28 cellular contexts compared by ENCODE assay signal in the genomic region with DNA sequence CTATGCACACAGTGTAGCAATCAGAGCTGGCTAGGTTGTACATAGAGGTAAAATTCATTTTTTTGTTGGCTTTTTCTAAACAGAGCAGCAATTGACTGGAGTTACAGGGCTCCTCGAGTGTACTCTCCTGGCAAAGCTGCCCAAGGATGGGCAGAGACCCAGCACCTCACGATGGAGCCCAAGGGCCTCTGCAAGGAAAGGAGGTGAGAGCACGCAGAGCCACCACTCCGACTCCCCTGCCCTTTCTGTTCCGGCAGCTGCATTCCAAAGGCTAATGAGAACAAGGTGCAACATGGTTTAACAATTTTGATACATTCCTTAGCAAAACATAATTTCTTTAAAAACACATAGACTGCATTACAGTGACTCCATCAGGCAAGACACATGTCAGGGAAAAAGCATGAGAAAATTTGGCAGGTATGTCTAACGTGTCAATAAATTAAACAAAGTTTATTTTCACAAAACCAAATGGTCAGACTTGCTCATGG. TPM values are rescaled to one million over a fixed set of nuclear protein-coding genes. Genes with fewer than 3 reads are reported as not detected.
A peak's percentile ranks its signal among the peaks of the same experiment; 100 is the strongest.
DNase-seq lines count a peak whose midpoint lies in the region; ATAC-seq lines count a peak whose summit lies in the region.
"Had no signal": no experiment of that assay in that cellular context is flagged by ENCODE, and none has a peak within 500 bp of the region (broad histone marks: within the 10 kb centered on the region; RNA-seq: fewer than 3 reads in every experiment).

No MANE protein-coding gene starts in this region.

- peak; percentile 75 for ATAC-seq in sciatic nerve
- no peak for ATAC-seq in activated CD4-positive, CD25-positive, alpha-beta regulatory T cell treated with anti-CD3 and anti-CD28 coated beads, Interleukin-2, amount 50 U/mL, for 24 hours
- ATAC-seq: gastrocnemius medialis, natural killer cell had no signal

- peak overlapping the region; percentile 39; the same call in 1 of the 2 replicates for H3K27ac ChIP-seq in SK-N-MC
- H3K27ac ChIP-seq: cardiac muscle cell, epithelial cell of prostate, gastrocnemius medialis, tibial artery had no signal

- no peak overlapping the region for H3K4me3 ChIP-seq in SK-N-MC
- H3K4me3 ChIP-seq: cardiac muscle cell, gastrocnemius medialis, tibial artery had no signal

- no peaks in the 10 kb centered on the region for H3K36me3 ChIP-seq in SK-N-MC (ENCODE audit: insufficient read depth, low read length)
- H3K36me3 ChIP-seq: cardiac muscle cell, gastrocnemius medialis, tibial artery had no signal

- intact Hi-C loops in sciatic nerve (cut with DNase I), result no loop called here

- H3K9ac ChIP-seq in SK-N-MC (ENCODE audit: insufficient read length), result no peak overlapping the region

- DNase-seq in EH (ENCODE audit: low read depth) (peak; percentile 66), SK-N-MC (ENCODE audit: low read depth, low spot score) (no peak), kidney glomerular epithelial cell (lab: John Stamatoyannopoulos, UW) (peak; percentile 76), sciatic nerve (ENCODE audit: low spot score) (no peak), H4 (ENCODE audit: low spot score) (no peak)
- no peak for DNase-seq in activated CD8-positive, alpha-beta memory T cell treated with anti-CD3 and anti-CD28 coated beads, Interleukin-2, amount 50 U/mL, for 4 hours
- DNase-seq: activated CD4-positive, alpha-beta memory T cell treated with anti-CD3 and anti-CD28 coated beads for 36 hours; activated naive CD4-positive, alpha-beta T cell; activated T-cell treated with anti-CD3 and anti-CD28 coated beads for 4 hours; COR-L47; DND-41; gastrocnemius medialis; natural killer cell; NCI-H187; NCI-H2227 treated with DMSO at 0.1 percent for 48 hours; OCI-M1; posterior cingulate gyrus; SHP77; stimulated activated CD4-positive, alpha-beta T cell treated with anti-CD3 and anti-CD28 coated beads, Interleukin-1b, Interleukin-23, amount 100 ng/mL, for 48 hours; stimulated activated naive CD4-positive, alpha-beta T cell; tibial artery had no signal

- H3K9me3 ChIP-seq in SK-N-MC (ENCODE audit: low read depth, low read length), result peaks cover 7% of the 10 kb centered on the region; the same call in 1 of the 2 replicates
- H3K9me3 ChIP-seq: gastrocnemius medialis, tibial artery had no signal

RNA-seq across cellular contexts. Expression of gene SAXO1, which starts 47.5 kb away (rescaled TPM):
- 0.49 TPM for total RNA-seq in sciatic nerve
- under 0.01 TPM in 1 of 2 replicates, not detected in the other for total RNA-seq in H4 (2014; rRNA removed; shearing (Covaris generic))
- total RNA-seq: B cell; mesenteric fat pad; skeletal muscle tissue; T-helper 2 cell treated with Interferon-gamma antibody and Interleukin-4, amounts not matched to agents 100 ng/mL and 5 ng/mL, for 36 hours had no signal

Comparison
In these comparisons a context has a peak if more than half of its experiments do, and no peak if none do; other contexts are left out.
1. DNase-seq: peak in EH (single experiment) and kidney glomerular epithelial cell (single experiment); none in SK-N-MC (single experiment), sciatic nerve (single experiment), activated CD8-positive, alpha-beta memory T cell treated with anti-CD3 and anti-CD28 coated beads, Interleukin-2, amount 50 U/mL, for 4 hours (single experiment) and H4 (single experiment).